ENCODE assay signal across 20 cellular contexts in the genomic region with DNA sequence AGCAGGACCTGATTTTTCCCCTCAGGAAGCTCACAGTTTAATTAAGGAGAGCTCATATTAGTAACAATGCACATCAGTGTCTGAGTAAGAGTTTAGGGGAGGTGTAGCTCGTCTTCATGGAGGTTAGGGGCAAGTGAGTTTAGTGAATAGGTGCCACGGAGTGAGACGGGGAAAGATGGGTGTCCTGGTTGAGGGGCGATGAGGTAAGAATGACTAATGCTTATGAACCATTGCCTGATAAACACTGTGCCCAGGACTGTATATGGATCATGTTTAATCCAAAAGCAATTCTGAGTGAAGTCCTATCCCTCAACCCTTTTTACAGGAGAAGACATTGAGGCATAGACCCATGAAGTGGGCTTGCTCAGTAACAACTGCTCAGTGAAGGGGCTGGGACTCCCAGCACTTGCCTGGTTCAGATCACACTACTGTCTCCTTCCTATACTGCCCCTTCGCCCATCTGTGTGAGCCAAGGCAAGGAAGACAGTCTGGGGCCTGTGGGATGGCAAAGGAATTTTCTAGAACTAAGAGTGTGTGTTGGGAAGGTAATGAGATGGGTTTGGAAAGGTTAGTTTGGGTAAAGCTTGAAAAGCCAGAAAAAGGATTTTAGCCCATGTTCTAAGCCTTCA.
DNase-seq lines count a peak whose midpoint lies in the region; ATAC-seq and TF ChIP-seq lines count a peak whose summit lies in the region.
"Had no signal": no experiment of that assay in that cellular context is flagged by ENCODE, and none has a peak within 500 bp of the region (broad histone marks: within the 10 kb centered on the region; RNA-seq: fewer than 3 reads in every experiment).

No MANE protein-coding gene starts in this region.

- H3K9ac ChIP-seq in skeletal muscle satellite cell (ENCODE audit: low read depth, low read length), result no peak overlapping the region

- DNase-seq in DMS53 (lab: John Stamatoyannopoulos, UW), result peak; percentile 4
- no peak for DNase-seq in DMS53 treated with DMSO at 0.1 percent for 48 hours (lab: John Stamatoyannopoulos, UW; ENCODE audit: unreplicated experiment)
- DNase-seq in RWPE1 (ENCODE audit: low spot score), result peak; percentile 13
- no peak for DNase-seq in cortex of kidney (lab: John Stamatoyannopoulos, UW)
- DNase-seq in germinal center (ENCODE audit: low spot score), result no peak
- no peak for DNase-seq in NCI-H1105 treated with DMSO at 0.1 percent for 48 hours (lab: John Stamatoyannopoulos, UW)
- DNase-seq: activated CD4-positive, alpha-beta T cell treated with anti-CD3 and anti-CD28 coated beads, Interleukin-2, amount 50 U/mL, for 1 hour; activated CD8-positive, alpha-beta memory T cell treated with anti-CD3 and anti-CD28 coated beads, Interleukin-2, amount 50 U/mL, for 4 hours; activated effector memory CD4-positive, alpha-beta T cell treated with Interleukin-2 at 50 U/mL for 16 hours; activated naive CD8-positive, alpha-beta T cell treated with anti-CD3 and anti-CD28 coated beads, Interleukin-2, amount 50 U/mL, for 24 hours; glutamatergic neuron; left lung; NCI-H2029; NCI-H510A had no signal

- H3K4me1 ChIP-seq in skeletal muscle satellite cell (ENCODE audit: control insufficient read depth, insufficient read depth, low read length), result peaks cover 26% of the 10 kb centered on the region
- H3K4me1 ChIP-seq: left lung had no signal

- peak overlapping the region; percentile 43; the same call in 1 of the 2 replicates for H3K27ac ChIP-seq in RWPE1
- H3K27ac ChIP-seq: 22Rv1, C4-2B, left lung, VCaP had no signal

- H3K9me3 ChIP-seq in skeletal muscle satellite cell (replicated peaks; ENCODE audit: low read length), result no peaks in the 10 kb centered on the region
- H3K9me3 ChIP-seq: left lung had no signal

- peak overlapping the region; percentile 50 for H3K4me2 ChIP-seq in skeletal muscle satellite cell (ENCODE audit: low read length)

- ATAC-seq in esophagus mucosa, result peak; percentile 46
- ATAC-seq: activated naive CD8-positive, alpha-beta T cell treated with anti-CD3 and anti-CD28 coated beads, Interleukin-2, amount 50 U/mL, for 24 hours; K562; left lung had no signal

- CTCF ChIA-PET in RWPE1 (lab: Yijun Ruan, JAX), result interaction anchor here (0.6 to 1.8 kb wide), 3 partner anchors 11 to 1885 kb away, joined by 3 to 8 read pairs (median 3); no protein-coding TSS in a partner anchor

- H3K36me3 ChIP-seq in skeletal muscle satellite cell (ENCODE audit: insufficient read depth, low read length), result no peaks in the 10 kb centered on the region
- H3K36me3 ChIP-seq: left lung had no signal

- POLR2A ChIA-PET in RWPE1 (lab: Yijun Ruan, JAX; ENCODE audit: low non-redundant PET), result no interaction called here

- H3K27me3 ChIP-seq in skeletal muscle satellite cell (ENCODE audit: control insufficient read depth, insufficient read depth, low read length), result no peaks in the 10 kb centered on the region
- H3K27me3 ChIP-seq: left lung had no signal

- no peak overlapping the region for H3K4me3 ChIP-seq in skeletal muscle satellite cell (ENCODE audit: low read length)
- H3K4me3 ChIP-seq: K562, left lung had no signal

- TF ChIP-seq CTCF in RWPE1 (conservative IDR thresholded peaks at IDR 0.05; ENCODE audit: low read depth), result no peak

Comparison
In these comparisons a context has a peak if more than half of its experiments do, and no peak if none do; other contexts are left out.
1. DNase-seq: peak in DMS53 (single experiment) and RWPE1 (single experiment); none in DMS53 treated with DMSO at 0.1 percent for 48 hours (single experiment), cortex of kidney (single experiment), germinal center (single experiment) and NCI-H1105 treated with DMSO at 0.1 percent for 48 hours (single experiment).